Comparison of ENCODE assay signal across 8 cellular contexts in the genomic region with DNA sequence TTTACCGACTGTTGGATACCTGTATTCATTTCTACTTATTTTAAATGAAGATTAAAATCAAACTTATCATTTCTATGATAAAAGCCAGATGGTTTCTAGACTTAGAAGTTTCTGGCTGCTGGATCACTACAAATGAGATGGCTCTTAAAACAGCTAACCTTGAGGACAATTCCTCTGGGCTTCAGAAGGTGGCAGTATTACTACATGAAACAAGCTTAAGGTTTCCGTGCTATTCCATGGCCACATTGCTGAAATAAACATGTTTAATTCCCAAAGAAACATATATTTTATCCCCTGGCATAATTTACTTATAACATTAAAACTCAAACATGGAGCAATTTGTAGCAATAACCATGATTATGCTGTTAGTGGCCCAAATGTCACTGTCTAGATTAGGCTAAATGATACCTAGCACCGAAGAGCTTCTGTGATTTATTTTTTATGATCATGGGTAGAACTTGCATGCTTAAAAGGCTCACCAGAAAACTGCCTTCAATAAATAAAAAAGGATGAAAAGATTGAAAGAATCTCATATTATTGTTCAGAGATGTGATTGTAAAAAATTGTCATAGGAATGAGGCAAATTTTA.
A peak's percentile ranks its signal among the peaks of the same experiment; 100 is the strongest.
DNase-seq lines count a peak whose midpoint lies in the region; ATAC-seq, FAIRE-seq and TF ChIP-seq lines count a peak whose summit lies in the region.

No MANE protein-coding gene starts in this region.

- H3K9ac ChIP-seq in keratinocyte (ENCODE audit: control insufficient read depth, extremely low read depth, insufficient read depth, low read length), result no peak overlapping the region

- H2AFZ ChIP-seq in keratinocyte (ENCODE audit: control insufficient read depth, low read length), result no peak overlapping the region

- no peaks in the 10 kb centered on the region for H3K36me3 Mint-ChIP-seq in T-cell

- H3K27ac Mint-ChIP-seq in T-cell, result no peak overlapping the region

- intact Hi-C loops in vagina (cut with DNase I), result no loop called here

- TF ChIP-seq CTCF in AG04449 (IDR thresholded peaks at IDR 0.05; ENCODE audit: insufficient read depth, low read length, missing control alignments), result peak; percentile 71
- TF ChIP-seq CTCF in GM12875 (IDR thresholded peaks at IDR 0.05; ENCODE audit: borderline replicate concordance, insufficient read depth, low read depth, low read length), result peak; percentile 60; the same call in 1 of the 2 replicates
- TF ChIP-seq CTCF in keratinocyte (optimal IDR thresholded peaks at IDR 0.05 in 1 of 3, IDR thresholded peaks at IDR 0.05 in 1 of 3, conservative IDR thresholded peaks at IDR 0.05 in 1 of 3; ENCODE audit: extremely low read depth in 1 of 3, insufficient read depth in 2 of 3, low read length in 3 of 3), result peak; percentile 51 to 78 (median 65)
- peak in 2 of 3 experiments; percentile 14 to 52 for TF ChIP-seq CTCF in vagina (IDR thresholded peaks at IDR 0.05)

- H3K4me3 ChIP-seq in AG04449 (ENCODE audit: low read depth, low read length) (no peak overlapping the region), GM12875 (ENCODE audit: low read depth, low read length) (no peak overlapping the region), keratinocyte (ENCODE audit: control insufficient read depth in 2 of 3, extremely low read depth in 1 of 3, insufficient read depth in 2 of 3, low read depth in 1 of 3, low read length in 3 of 3) (no peak overlapping the region), vagina (no peak overlapping the region)

- DNase-seq in AG04449 (ENCODE audit: low read depth, low spot score) (no peak), NCI-H1694 (lab: John Stamatoyannopoulos, UW) (peak; percentile 41), astrocyte of the hippocampus (ENCODE audit: low read depth, low spot score) (peak; percentile 78), keratinocyte (ENCODE audit: low read depth, low spot score) (no peak), vagina (ENCODE audit: extremely low spot score in 2 of 2) (no peak), T-cell (no peak)
- no peak for DNase-seq in effector CD4-positive, alpha-beta T cell

- POLR2A ChIA-PET in AG04449 (lab: Yijun Ruan, JAX), result interaction anchor here (0.6 kb wide), 1 partner anchor 193 kb away, joined by 3 read pairs; no protein-coding TSS in a partner anchor
- POLR2A ChIA-PET in T-cell (lab: Charles Lee), result no interaction called here

- CTCF ChIA-PET in AG04449 (lab: Yijun Ruan, JAX), result interaction anchor here (0.7 to 10.0 kb wide), 47 partner anchors 9 to 1846 kb away, joined by 3 to 313 read pairs (median 4); no protein-coding TSS in a partner anchor
- CTCF ChIA-PET in T-cell (lab: Charles Lee), result interaction anchor here in 1 of 2 donors (1.4 kb wide), 1 partner anchor 155 kb away, joined by 8 read pairs; no protein-coding TSS in a partner anchor

- H3K27ac ChIP-seq in keratinocyte (ENCODE audit: control insufficient read depth, insufficient read depth, low read length) (no peak overlapping the region), vagina (no peak overlapping the region)

- H3K27me3 ChIP-seq in keratinocyte (ENCODE audit: control insufficient read depth, extremely low read depth, insufficient read depth, low read length) (no peaks in the 10 kb centered on the region), vagina (no peaks in the 10 kb centered on the region)

- no peaks in the 10 kb centered on the region for H3K9me3 ChIP-seq in keratinocyte (ENCODE audit: control insufficient read depth, low read depth, low read length)
- no peaks in the 10 kb centered on the region for H3K9me3 ChIP-seq in vagina

- no peak for ATAC-seq in T-cell (replicated peaks in 1 of 4)

- H3K4me1 Mint-ChIP-seq in T-cell, result no peaks in the 10 kb centered on the region

- H4K20me1 ChIP-seq in keratinocyte (ENCODE audit: control insufficient read depth, extremely low read depth, insufficient read depth, low read length), result no peaks in the 10 kb centered on the region

- H3K36me3 ChIP-seq in keratinocyte (ENCODE audit: control insufficient read depth in 2 of 2, extremely low read depth in 1 of 2, insufficient read depth in 2 of 2, low read length in 2 of 2) (no peaks in the 10 kb centered on the region), vagina (no peaks in the 10 kb centered on the region)

- H3K9me3 Mint-ChIP-seq in T-cell, result peaks cover 0 to 3% (median 0%) of the 10 kb centered on the region in 3 donors

- H3K79me2 ChIP-seq in keratinocyte (ENCODE audit: control insufficient read depth, insufficient read depth, low read length), result no peaks in the 10 kb centered on the region

- no peaks in the 10 kb centered on the region for H3K9me1 ChIP-seq in keratinocyte (ENCODE audit: control insufficient read depth, extremely low read depth, insufficient read depth, low read length)

- dilution Hi-C loops in keratinocyte (cut with MboI; ENCODE audit: extremely low pct_ligation_motif_present, low sequenced_read_pairs), result no loop called here

- no peak for TF ChIP-seq POLR2A in vagina (IDR thresholded peaks at IDR 0.05)

- H3K4me3 Mint-ChIP-seq in T-cell, result no peak overlapping the region

- H3K4me1 ChIP-seq in keratinocyte (ENCODE audit: control insufficient read depth, extremely low read depth, insufficient read depth, low read length) (peaks cover 13% of the 10 kb centered on the region), vagina (no peaks in the 10 kb centered on the region)

- no peak overlapping the region for H3K4me2 ChIP-seq in keratinocyte (ENCODE audit: control insufficient read depth, extremely low read depth, insufficient read depth, low read depth, low read length)

- H3K27me3 Mint-ChIP-seq in T-cell, result no peaks in the 10 kb centered on the region

- peak; percentile 9 for FAIRE-seq in keratinocyte (lab: Jason Lieb, UNC)

Comparison
In these comparisons a context has a peak if more than half of its experiments do, and no peak if none do; other contexts are left out.
1. DNase-seq: peak in NCI-H1694 (single experiment) and astrocyte of the hippocampus (single experiment); none in AG04449 (single experiment), keratinocyte (single experiment), vagina (0 of 2), effector CD4-positive, alpha-beta T cell (single experiment) and T-cell (0 of 34).
2. Peak in every context shown above with its lines, with median percentiles within 50 percentile points of each other: CTCF ChIP-seq.